Comparison of ENCODE assay signal across 1 cellular context in the genomic region with DNA sequence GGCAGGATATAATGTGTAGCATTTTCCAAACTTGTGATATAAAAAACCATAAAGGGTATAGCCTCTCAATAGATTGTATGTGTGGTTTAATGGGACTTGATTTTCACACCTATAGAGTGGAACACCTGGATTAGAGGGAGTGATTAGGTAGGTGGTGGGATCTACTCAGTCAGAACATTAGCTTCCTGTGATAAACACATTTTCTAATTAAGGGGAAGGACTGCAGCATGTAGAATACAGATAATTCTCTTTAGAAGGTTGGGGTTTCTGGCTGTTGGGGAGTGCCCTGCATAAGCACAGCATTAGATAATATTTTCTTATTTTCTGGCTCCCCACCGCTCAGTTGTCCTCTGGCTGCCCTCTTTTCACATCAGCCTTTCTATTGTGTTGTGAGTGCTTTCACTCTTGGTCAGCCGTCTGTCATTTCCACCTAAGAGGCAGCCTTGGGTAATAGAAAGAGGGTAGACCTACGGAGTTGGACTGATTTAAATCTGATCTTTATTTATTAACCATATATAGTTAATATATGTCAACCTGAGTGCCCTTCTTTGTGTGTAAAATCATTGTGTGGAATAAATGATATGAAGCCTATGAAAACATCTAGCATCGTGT.
TF ChIP-seq lines count a peak whose summit lies in the region.

No MANE protein-coding gene starts in this region.

TF ChIP-seq in GM12878, 131 proteins besides CTCF, POLR2A, EP300 and RAD21 (continued from another document):
- TF ChIP-seq, protein P1, sequence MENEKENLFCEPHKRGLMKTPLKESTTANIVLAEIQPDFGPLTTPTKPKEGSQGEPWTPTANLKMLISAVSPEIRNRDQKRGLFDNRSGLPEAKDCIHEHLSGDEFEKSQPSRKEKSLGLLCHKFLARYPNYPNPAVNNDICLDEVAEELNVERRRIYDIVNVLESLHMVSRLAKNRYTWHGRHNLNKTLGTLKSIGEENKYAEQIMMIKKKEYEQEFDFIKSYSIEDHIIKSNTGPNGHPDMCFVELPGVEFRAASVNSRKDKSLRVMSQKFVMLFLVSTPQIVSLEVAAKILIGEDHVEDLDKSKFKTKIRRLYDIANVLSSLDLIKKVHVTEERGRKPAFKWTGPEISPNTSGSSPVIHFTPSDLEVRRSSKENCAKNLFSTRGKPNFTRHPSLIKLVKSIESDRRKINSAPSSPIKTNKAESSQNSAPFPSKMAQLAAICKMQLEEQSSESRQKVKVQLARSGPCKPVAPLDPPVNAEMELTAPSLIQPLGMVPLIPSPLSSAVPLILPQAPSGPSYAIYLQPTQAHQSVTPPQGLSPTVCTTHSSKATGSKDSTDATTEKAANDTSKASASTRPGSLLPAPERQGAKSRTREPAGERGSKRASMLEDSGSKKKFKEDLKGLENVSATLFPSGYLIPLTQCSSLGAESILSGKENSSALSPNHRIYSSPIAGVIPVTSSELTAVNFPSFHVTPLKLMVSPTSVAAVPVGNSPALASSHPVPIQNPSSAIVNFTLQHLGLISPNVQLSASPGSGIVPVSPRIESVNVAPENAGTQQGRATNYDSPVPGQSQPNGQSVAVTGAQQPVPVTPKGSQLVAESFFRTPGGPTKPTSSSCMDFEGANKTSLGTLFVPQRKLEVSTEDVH (IDR thresholded peaks at IDR 0.05; ENCODE audit: low read depth, partially characterized antibody) = no peak
- TF ChIP-seq IKZF1 (conservative IDR thresholded peaks at IDR 0.05) (no peak), IRF4 (IDR thresholded peaks at IDR 0.05; ENCODE audit: low read depth, low read length) (no peak), NBN (IDR thresholded peaks at IDR 0.05) (no peak), SREBF2 (IDR thresholded peaks at IDR 0.05; ENCODE audit: low read length) (no peak), ZNF24 (IDR thresholded peaks at IDR 0.05) (peak; percentile 35; the same call in 1 of the 2 replicates), SRF (IDR thresholded peaks at IDR 0.05; ENCODE audit: low read depth in 2 of 2, low read length in 2 of 2) (no peak), GATAD2B (conservative IDR thresholded peaks at IDR 0.05; ENCODE audit: low read depth) (no peak), JUNB (IDR thresholded peaks at IDR 0.05) (peak; percentile 57), FOXK2 (IDR thresholded peaks at IDR 0.05) (no peak), CEBPB (IDR thresholded peaks at IDR 0.05; ENCODE audit: borderline replicate concordance in 1 of 2, low read depth in 2 of 2, low read length in 2 of 2) (no peak), CREM (IDR thresholded peaks at IDR 0.05; ENCODE audit: low read depth) (no peak), KLF5 (IDR thresholded peaks at IDR 0.05; ENCODE audit: partially characterized antibody) (no peak), MEF2B (IDR thresholded peaks at IDR 0.05; ENCODE audit: partially characterized antibody, poor library complexity, severe bottlenecking) (no peak), FOS (IDR thresholded peaks at IDR 0.05; ENCODE audit: borderline replicate concordance, extremely low read depth, insufficient read length) (no peak), IKZF2 (IDR thresholded peaks at IDR 0.05) (no peak; a peak in 1 of 4 replicates)
- TF ChIP-seq, protein P2, sequence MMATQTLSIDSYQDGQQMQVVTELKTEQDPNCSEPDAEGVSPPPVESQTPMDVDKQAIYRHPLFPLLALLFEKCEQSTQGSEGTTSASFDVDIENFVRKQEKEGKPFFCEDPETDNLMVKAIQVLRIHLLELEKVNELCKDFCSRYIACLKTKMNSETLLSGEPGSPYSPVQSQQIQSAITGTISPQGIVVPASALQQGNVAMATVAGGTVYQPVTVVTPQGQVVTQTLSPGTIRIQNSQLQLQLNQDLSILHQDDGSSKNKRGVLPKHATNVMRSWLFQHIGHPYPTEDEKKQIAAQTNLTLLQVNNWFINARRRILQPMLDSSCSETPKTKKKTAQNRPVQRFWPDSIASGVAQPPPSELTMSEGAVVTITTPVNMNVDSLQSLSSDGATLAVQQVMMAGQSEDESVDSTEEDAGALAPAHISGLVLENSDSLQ (IDR thresholded peaks at IDR 0.05) = peak; percentile 80
